In the genomic region with DNA sequence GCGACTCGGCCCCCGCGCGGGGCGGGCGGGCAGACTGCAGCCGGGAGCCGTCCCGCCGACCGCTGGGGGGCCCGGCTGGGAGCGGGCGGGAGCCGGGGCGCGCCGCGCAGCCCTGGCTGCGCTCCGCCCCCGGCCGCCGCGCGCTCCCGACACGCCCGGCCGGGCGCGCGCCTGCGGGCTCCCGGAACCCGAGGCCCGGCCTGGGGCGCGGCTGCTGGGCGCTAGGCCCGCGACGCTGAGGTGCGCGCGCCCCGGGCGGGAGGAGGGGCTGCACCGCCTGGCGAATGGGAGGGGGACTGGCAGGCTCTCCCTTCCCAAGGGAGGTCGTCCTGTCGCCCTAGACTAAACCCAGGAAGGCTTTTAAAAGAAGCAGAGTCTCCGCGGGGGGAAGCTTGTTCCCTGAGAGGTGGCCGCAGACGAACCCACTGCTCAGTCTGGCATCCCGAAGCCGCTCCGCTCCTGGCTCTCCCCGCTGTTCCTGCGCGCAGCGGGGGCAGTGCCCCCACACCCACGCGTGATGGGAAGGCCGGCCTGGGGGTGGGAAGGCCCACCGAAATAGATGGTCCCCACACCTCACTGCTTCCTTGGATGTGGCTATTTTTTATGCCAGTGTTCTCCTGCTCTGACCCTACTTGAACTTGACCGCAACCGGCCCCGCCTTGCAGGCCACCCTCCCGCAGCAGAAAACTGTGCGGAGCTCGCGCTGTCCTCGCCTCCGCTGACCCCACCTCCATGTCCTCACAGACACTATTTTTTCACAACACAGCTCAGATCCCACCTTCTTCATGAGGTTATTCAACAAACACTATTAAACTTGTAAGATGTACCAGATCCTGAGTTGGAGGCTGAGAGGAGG, we compare ENCODE assay signal across 1 cellular context.
TF ChIP-seq lines count a peak whose summit lies in the region.

TSS of gene VOPP1 (minus strand) at position 125 of the 856 bp plus-strand sequence. CDS start 178 bp downstream, outside the sequence.

TF ChIP-seq in K562, 482 proteins besides CTCF, POLR2A, EP300 and RAD21 (continued from another document):
- TF ChIP-seq, protein P1, sequence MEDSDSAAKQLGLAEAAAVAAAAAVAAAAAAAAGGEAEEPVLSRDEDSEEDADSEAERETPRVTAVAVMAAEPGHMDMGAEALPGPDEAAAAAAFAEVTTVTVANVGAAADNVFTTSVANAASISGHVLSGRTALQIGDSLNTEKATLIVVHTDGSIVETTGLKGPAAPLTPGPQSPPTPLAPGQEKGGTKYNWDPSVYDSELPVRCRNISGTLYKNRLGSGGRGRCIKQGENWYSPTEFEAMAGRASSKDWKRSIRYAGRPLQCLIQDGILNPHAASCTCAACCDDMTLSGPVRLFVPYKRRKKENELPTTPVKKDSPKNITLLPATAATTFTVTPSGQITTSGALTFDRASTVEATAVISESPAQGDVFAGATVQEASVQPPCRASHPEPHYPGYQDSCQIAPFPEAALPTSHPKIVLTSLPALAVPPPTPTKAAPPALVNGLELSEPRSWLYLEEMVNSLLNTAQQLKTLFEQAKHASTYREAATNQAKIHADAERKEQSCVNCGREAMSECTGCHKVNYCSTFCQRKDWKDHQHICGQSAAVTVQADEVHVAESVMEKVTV (CRISPR knock-in tag; IDR thresholded peaks at IDR 0.05): no peak
- TF ChIP-seq YY1 (IDR thresholded peaks at IDR 0.05; ENCODE audit: borderline replicate concordance in 1 of 3, control insufficient read depth in 1 of 3, extremely low read depth in 1 of 3, insufficient read depth in 3 of 3, insufficient read length in 1 of 3, insufficient replicate concordance in 2 of 3, low read depth in 1 of 3, low read length in 2 of 3): peak in 1 of 3 experiments; percentile 5
- TF ChIP-seq PHB (CRISPR knock-in tag; IDR thresholded peaks at IDR 0.05): no peak
- TF ChIP-seq KLF6 (CRISPR knock-in tag; IDR thresholded peaks at IDR 0.05; ENCODE audit: borderline replicate concordance): no peak
- TF ChIP-seq, protein P2, sequence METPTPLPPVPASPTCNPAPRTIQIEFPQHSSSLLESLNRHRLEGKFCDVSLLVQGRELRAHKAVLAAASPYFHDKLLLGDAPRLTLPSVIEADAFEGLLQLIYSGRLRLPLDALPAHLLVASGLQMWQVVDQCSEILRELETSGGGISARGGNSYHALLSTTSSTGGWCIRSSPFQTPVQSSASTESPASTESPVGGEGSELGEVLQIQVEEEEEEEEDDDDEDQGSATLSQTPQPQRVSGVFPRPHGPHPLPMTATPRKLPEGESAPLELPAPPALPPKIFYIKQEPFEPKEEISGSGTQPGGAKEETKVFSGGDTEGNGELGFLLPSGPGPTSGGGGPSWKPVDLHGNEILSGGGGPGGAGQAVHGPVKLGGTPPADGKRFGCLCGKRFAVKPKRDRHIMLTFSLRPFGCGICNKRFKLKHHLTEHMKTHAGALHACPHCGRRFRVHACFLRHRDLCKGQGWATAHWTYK (CRISPR knock-in tag; IDR thresholded peaks at IDR 0.05): peak; percentile 51; the same call in 1 of the 2 replicates
- TF ChIP-seq ARID4B (CRISPR knock-in tag; IDR thresholded peaks at IDR 0.05): peak; percentile 56; the same call in 1 of the 2 replicates
- no peak for TF ChIP-seq JUND (IDR thresholded peaks at IDR 0.05; ENCODE audit: borderline replicate concordance, low read depth, low read length)
- no peak for TF ChIP-seq JUND (tag; IDR thresholded peaks at IDR 0.05; ENCODE audit: borderline replicate concordance, low read depth, low read length)
- TF ChIP-seq SIX5 (IDR thresholded peaks at IDR 0.05; ENCODE audit: borderline replicate concordance in 1 of 2, insufficient read depth in 1 of 2, low read depth in 1 of 2, low read length in 2 of 2): no peak
- no peak for TF ChIP-seq CAMTA2 (CRISPR knock-in tag; conservative IDR thresholded peaks at IDR 0.05)
